Comparison of ENCODE assay signal across 18 cellular contexts in the genomic region with DNA sequence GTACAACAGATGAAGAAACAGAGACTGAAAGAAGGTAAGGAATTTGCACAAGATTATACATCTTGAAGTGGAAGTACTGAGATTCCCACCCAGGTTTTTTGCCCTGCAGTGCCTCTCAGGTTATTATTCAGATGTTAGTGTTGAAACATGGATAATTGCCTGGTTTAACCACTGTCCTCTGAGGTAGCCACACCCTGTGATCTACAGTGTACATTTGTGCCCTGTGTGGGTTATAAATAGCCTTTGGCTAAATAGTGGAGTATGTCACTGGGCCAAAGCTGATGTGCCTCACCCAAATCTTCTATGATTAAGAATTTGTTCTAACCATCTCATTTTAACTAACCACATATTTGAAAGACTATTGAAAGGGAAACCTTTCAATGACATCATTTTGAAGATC. TPM values are rescaled to one million over a fixed set of nuclear protein-coding genes. Genes with fewer than 3 reads are reported as not detected.
A peak's percentile ranks its signal among the peaks of the same experiment; 100 is the strongest.
DNase-seq lines count a peak whose midpoint lies in the region; ATAC-seq and TF ChIP-seq lines count a peak whose summit lies in the region.
"Had no signal": no experiment of that assay in that cellular context is flagged by ENCODE, and none has a peak within 500 bp of the region (broad histone marks: within the 10 kb centered on the region; RNA-seq: fewer than 3 reads in every experiment).

No MANE protein-coding gene starts in this region.

- H3K4me3 ChIP-seq in AG10803 (ENCODE audit: low read length), result no peak overlapping the region
- H3K4me3 ChIP-seq: BLaER1 treated with 17β-estradiol and CSF1 and Interleukin-3, amounts not matched to agents 10 nM and 100 nM had no signal

- ATAC-seq in GM18519 (IDR thresholded peaks at IDR 0.05; ENCODE audit: low FRiP score, unreplicated experiment) (no peak), HG02885 (IDR thresholded peaks at IDR 0.05; ENCODE audit: poor library complexity, unreplicated experiment) (no peak)
- ATAC-seq: stimulated activated memory B cell treated with anti-CD40 and anti-IgM and Interleukin-4, amounts not matched to agents 10 μg/mL and 1 μg/mL and 100 μg/mL, for 72 hours had no signal

- DNase-seq in AG10803 (ENCODE audit: low read depth) (peak; percentile 73), HS-5 (ENCODE audit: low read depth) (peak; percentile 35), astrocyte of the hippocampus (ENCODE audit: low read depth, low spot score) (peak; percentile 18), myocyte (ENCODE audit: low read depth) (peak; percentile 83), germinal center (ENCODE audit: low spot score) (no peak), DMS 273 treated with DMSO at 0.1 percent for 48 hours (lab: John Stamatoyannopoulos, UW) (no peak)
- DNase-seq: activated CD8-positive, alpha-beta memory T cell treated with anti-CD3 and anti-CD28 coated beads for 24 hours; activated naive CD4-positive, alpha-beta T cell treated with anti-CD3 and anti-CD28 coated beads for 36 hours; erythroblast; NCI-H1417 treated with DMSO at 0.1 percent for 48 hours; NCI-H510A; posterior cingulate gyrus; stimulated activated CD4-positive, alpha-beta T cell treated with anti-CD3 and anti-CD28 coated beads, Interleukin-2, amount 100 ng/mL, for 48 hours had no signal

- TF ChIP-seq CTCF in AG10803 (conservative IDR thresholded peaks at IDR 0.05; ENCODE audit: low read length), result no peak

RNA-seq across cellular contexts. Expression of a gene that starts 5.4 kb away (rescaled TPM):
- total RNA-seq in myocyte, result 1,422 and 1,483 TPM in 2 replicates
- polyA plus RNA-seq in myocyte (2012), result 340 TPM
- total RNA-seq: activated naive CD4-positive, alpha-beta T cell treated with anti-CD3 and anti-CD28 coated beads for 36 hours; mesothelial cell of epicardium had no signal

RNA-seq across cellular contexts. Expression of a gene that starts 45.3 kb away (rescaled TPM):
- 81.0 and 94.7 TPM in 2 replicates for total RNA-seq in myocyte
- 64.2 TPM for polyA plus RNA-seq in myocyte (2012)

Comparison
In these comparisons a context has a peak if more than half of its experiments do, and no peak if none do; other contexts are left out.
1. DNase-seq: peak in AG10803 (single experiment), HS-5 (single experiment), astrocyte of the hippocampus (single experiment) and myocyte (single experiment); none in germinal center (single experiment) and DMS 273 treated with DMSO at 0.1 percent for 48 hours (single experiment).